In genomic region chr10:20287951-20288350, GRCh38 we compare ENCODE assay signal across 19 cellular contexts.
DNase-seq lines count a peak whose midpoint lies in the region; ATAC-seq and TF ChIP-seq lines count a peak whose summit lies in the region.
"Had no signal": no experiment of that assay in that cellular context is flagged by ENCODE, and none has a peak within 500 bp of the region (broad histone marks: within the 10 kb centered on the region; RNA-seq: fewer than 3 reads in every experiment).

No MANE protein-coding gene starts in this region.

- no peak overlapping the region for H3K4ac ChIP-seq in trophoblast cell (ENCODE audit: low read depth, low read length)

- TF ChIP-seq POLR2A in upper lobe of left lung (IDR thresholded peaks at IDR 0.05) = no peak

- H2AFZ ChIP-seq in trophoblast cell (ENCODE audit: insufficient read depth, low read length, poor library complexity) = no peak overlapping the region

- H3K14ac ChIP-seq in trophoblast cell (ENCODE audit: low read length) = no peak overlapping the region

- no peak for ATAC-seq in upper lobe of left lung (ENCODE audit: low FRiP score in 2 of 2)

- no peak overlapping the region for H3K4me3 ChIP-seq in trophoblast cell (ENCODE audit: low read depth, low read length)
- no peak overlapping the region for H3K4me3 ChIP-seq in upper lobe of left lung

- no peak overlapping the region for H4K8ac ChIP-seq in trophoblast cell (ENCODE audit: low read depth, low read length)

- no peak overlapping the region for H3K23ac ChIP-seq in trophoblast cell (ENCODE audit: low read length)

- H2BK5ac ChIP-seq in trophoblast cell (ENCODE audit: low read depth, low read length, poor library complexity) = peak overlapping the region; percentile 18

- H3K79me2 ChIP-seq in trophoblast cell (ENCODE audit: control insufficient read depth, insufficient read depth, low read length, poor library complexity) = no peaks in the 10 kb centered on the region

- H3K27ac ChIP-seq in trophoblast cell (ENCODE audit: low read depth, low read length) (no peak overlapping the region), upper lobe of left lung (no peak overlapping the region)
- H3K27ac ChIP-seq: RWPE1 had no signal

- no peak for TF ChIP-seq CTCF in upper lobe of left lung (IDR thresholded peaks at IDR 0.05)

- no peak overlapping the region for H3K4me2 ChIP-seq in trophoblast cell (ENCODE audit: low read length)

- H3K36me3 ChIP-seq in trophoblast cell (ENCODE audit: control insufficient read depth in 1 of 2, insufficient read depth in 2 of 2, low read length in 2 of 2) (no peaks in the 10 kb centered on the region), upper lobe of left lung (no peaks in the 10 kb centered on the region)

- H3K9ac ChIP-seq in trophoblast cell (ENCODE audit: low read length) = no peak overlapping the region

- H3K27me3 ChIP-seq in trophoblast cell (ENCODE audit: insufficient read depth, low read length) = no peaks in the 10 kb centered on the region
- no peaks in the 10 kb centered on the region for H3K27me3 ChIP-seq in upper lobe of left lung

- H4K91ac ChIP-seq in trophoblast cell (ENCODE audit: low read depth, low read length) = no peak overlapping the region

- DNase-seq in C1 segment of cervical spinal cord (lab: John Stamatoyannopoulos, UW) (peak in 8 of 14 donors; percentile 4 to 60 (median 16)), astrocyte of the hippocampus (ENCODE audit: low read depth, low spot score) (peak; percentile 7), inferior parietal cortex (ENCODE audit: extremely low spot score) (peak; percentile 55), trophoblast cell (no peak), UCSD-AML1 (lab: John Stamatoyannopoulos, UW; ENCODE audit: unreplicated experiment) (no peak), upper lobe of left lung (no peak)
- no peak for DNase-seq in activated naive CD4-positive, alpha-beta T cell treated with Interleukin-2 at 50 U/mL for 16 hours
- no peak for DNase-seq in stimulated activated CD4-positive, alpha-beta T cell treated with anti-CD3 and anti-CD28 coated beads, Interleukin-2, amount 100 ng/mL, for 48 hours
- DNase-seq: AML-193; DMS53; GF-D8; Kasumi-1; NCI-H1417; NCI-H187; NCI-H510A; NCI-H748 treated with DMSO at 0.1 percent for 48 hours; NK-92 treated with Interleukin-12 subunit alpha and Interleukin-12 subunit beta, amount 100 ng/mL, for 24 hours; SIG-M5 had no signal

- WGBS in trophoblast cell (ENCODE audit: extremely low coverage, insufficient coverage, insufficient read length) = no CpG with 5 or more reads among the region's 7 CpGs
- WGBS in upper lobe of left lung, 2 donors = 71 to 76% methylated on average over 6 to 7 of the region's 7 CpGs

- no peak overlapping the region for H4K12ac ChIP-seq in trophoblast cell (ENCODE audit: low read depth, low read length)

- H3K9me3 ChIP-seq in trophoblast cell (ENCODE audit: insufficient read depth, low read depth, low read length) = peaks cover 2% of the 10 kb centered on the region
- no peaks in the 10 kb centered on the region for H3K9me3 ChIP-seq in upper lobe of left lung

- H2BK12ac ChIP-seq in trophoblast cell (ENCODE audit: low read length) = peak overlapping the region; percentile 59

- H3K79me1 ChIP-seq in trophoblast cell (ENCODE audit: low read length) = peaks cover 2% of the 10 kb centered on the region

- H3K4me1 ChIP-seq in trophoblast cell (ENCODE audit: control insufficient read depth in 1 of 2, insufficient read depth in 2 of 2, low read length in 2 of 2) (peaks cover 2% of the 10 kb centered on the region in 2 experiments), upper lobe of left lung (no peaks in the 10 kb centered on the region)

- TF ChIP-seq EP300 in upper lobe of left lung (IDR thresholded peaks at IDR 0.05) = no peak

- H2AK5ac ChIP-seq in trophoblast cell (ENCODE audit: low read length) = no peak overlapping the region

- no peak overlapping the region for H2BK120ac ChIP-seq in trophoblast cell (ENCODE audit: insufficient read depth, low read length, poor library complexity)

- no peak overlapping the region for H3K18ac ChIP-seq in trophoblast cell (ENCODE audit: low read length)

Comparison
In these comparisons a context has a peak if more than half of its experiments do, and no peak if none do; other contexts are left out.
1. DNase-seq: peak in C1 segment of cervical spinal cord (8 of 14), astrocyte of the hippocampus (single experiment) and inferior parietal cortex (single experiment); none in trophoblast cell (0 of 2), activated naive CD4-positive, alpha-beta T cell treated with Interleukin-2 at 50 U/mL for 16 hours (single experiment), UCSD-AML1 (single experiment), stimulated activated CD4-positive, alpha-beta T cell treated with anti-CD3 and anti-CD28 coated beads, Interleukin-2, amount 100 ng/mL, for 48 hours (0 of 2) and upper lobe of left lung (0 of 2).